Comparison of ENCODE assay signal across 23 cellular contexts in the genomic region with DNA sequence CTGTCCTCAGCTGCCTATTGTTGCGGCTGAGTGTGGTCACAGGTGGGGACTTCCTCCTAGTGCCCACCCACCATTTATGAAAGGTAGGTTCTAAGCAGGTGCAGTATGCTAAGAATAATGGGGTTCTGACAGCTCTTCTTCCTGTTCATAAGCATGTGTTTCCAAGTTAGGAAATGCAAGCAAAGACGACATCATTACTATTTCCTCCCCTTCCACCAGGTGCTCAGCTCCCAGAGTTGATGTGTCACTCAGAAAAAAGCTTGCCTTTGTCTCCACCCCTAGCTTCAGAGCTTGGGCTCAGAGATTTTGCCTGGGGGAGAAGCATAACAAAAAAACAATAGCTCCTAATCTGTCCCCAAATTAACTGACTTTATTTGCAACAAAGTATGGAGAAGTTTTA.
A peak's percentile ranks its signal among the peaks of the same experiment; 100 is the strongest.
DNase-seq lines count a peak whose midpoint lies in the region; ATAC-seq, FAIRE-seq and TF ChIP-seq lines count a peak whose summit lies in the region.
"Had no signal": no experiment of that assay in that cellular context is flagged by ENCODE, and none has a peak within 500 bp of the region (broad histone marks: within the 10 kb centered on the region; RNA-seq: fewer than 3 reads in every experiment).

No MANE protein-coding gene starts in this region.

- no peak overlapping the region for H3K4me3 Mint-ChIP-seq in Calu3 (ENCODE audit: low read depth, unreplicated experiment)
- H3K4me3 Mint-ChIP-seq in endodermal cell: no peak overlapping the region
- H3K4me3 Mint-ChIP-seq: activated CD4-positive, alpha-beta T cell treated with anti-CD3 and anti-CD28 coated beads, Interleukin-2, amount 10 ng/mL, durations not matched to agents 7 days and 5 days; naive B cell; T-helper 17 cell had no signal

- no peak overlapping the region for H3K27ac Mint-ChIP-seq in Calu3 (ENCODE audit: unreplicated experiment)
- H3K27ac Mint-ChIP-seq in endodermal cell: no peak overlapping the region
- H3K27ac Mint-ChIP-seq: activated CD4-positive, alpha-beta T cell treated with anti-CD3 and anti-CD28 coated beads, Interleukin-2, amount 10 ng/mL, durations not matched to agents 7 days and 5 days; naive B cell; T-helper 17 cell had no signal

- H3K4me3 ChIP-seq in fibroblast of pulmonary artery (replicated peaks; ENCODE audit: low read depth, low read length) (no peak overlapping the region), endodermal cell (ENCODE audit: low read length) (no peak overlapping the region)
- H3K4me3 ChIP-seq: BLaER1 treated with 17β-estradiol and CSF1 and Interleukin-3, amounts not matched to agents 10 nM and 100 nM; body of pancreas; right lobe of liver; vagina had no signal

- peak; percentile 89 for FAIRE-seq in H54 (lab: Jason Lieb, UNC)
- FAIRE-seq: colon, keratinocyte had no signal

- DNase-seq in Calu3: peak; percentile 3
- no peak for DNase-seq in H54 (ENCODE audit: insufficient read length, low spot score)
- DNase-seq in RKO (ENCODE audit: low spot score): peak; percentile 2
- peak; percentile 5 for DNase-seq in fibroblast of pulmonary artery (ENCODE audit: low read depth)
- DNase-seq in endodermal cell: no peak
- no peak for DNase-seq in GM19238 (ENCODE audit: insufficient read length, low spot score)
- no peak for DNase-seq in MV-4-11 (lab: John Stamatoyannopoulos, UW)
- DNase-seq: activated CD4-positive, alpha-beta T cell treated with anti-CD3 and anti-CD28 coated beads, Interleukin-2, amount 10 ng/mL, durations not matched to agents 7 days and 5 days; activated effector memory CD4-positive, alpha-beta T cell treated with Interleukin-2 at 50 U/mL for 16 hours; body of pancreas; hippocampal formation; KG1; naive B cell; NCI-H1048; NCI-H2081 treated with DMSO at 0.1 percent for 48 hours; NCI-H82; right lobe of liver; T-helper 17 cell had no signal

- CTCF ChIA-PET in Calu3 (lab: Charles Lee): interaction anchor here (1.1 kb wide), 1 partner anchor 11 kb away, joined by 4 read pairs; no protein-coding TSS in a partner anchor

- no peak for TF ChIP-seq POLR2A in H54 (IDR thresholded peaks at IDR 0.05; ENCODE audit: low read depth, low read length)

- BruUV-seq in Calu3 (replicated peaks; lab: Mats Ljungman, UMichigan): no TSS peak

- intact Hi-C loops in Calu3 (cut with micrococcal nuclease; ENCODE audit: unreplicated experiment): no loop called here

- H3K27ac ChIP-seq in endodermal cell (ENCODE audit: low read depth, low read length): no peak overlapping the region
- H3K27ac ChIP-seq: BLaER1 treated with 17β-estradiol and CSF1 and Interleukin-3, amounts not matched to agents 10 nM and 100 nM; body of pancreas; right lobe of liver; vagina had no signal

- peaks cover 9% of the 10 kb centered on the region for H3K9me3 ChIP-seq in endodermal cell (ENCODE audit: control insufficient read depth, low read length)
- H3K9me3 ChIP-seq: right lobe of liver, vagina had no signal

- H3K4me1 Mint-ChIP-seq in Calu3 (ENCODE audit: low read depth, unreplicated experiment): peaks cover 18% of the 10 kb centered on the region
- no peaks in the 10 kb centered on the region for H3K4me1 Mint-ChIP-seq in endodermal cell
- H3K4me1 Mint-ChIP-seq: naive B cell, T-helper 17 cell had no signal

- no peak for ATAC-seq in HG03139 (IDR thresholded peaks at IDR 0.05; ENCODE audit: unreplicated experiment)
- ATAC-seq: body of pancreas, right lobe of liver, T-helper 17 cell had no signal

- WGBS in endodermal cell (ENCODE audit: insufficient coverage in 1 of 2, insufficient read length in 1 of 2), 2 experiments: 94% methylated on average over 2 of the region's 2 CpGs; no CpG with 5 or more reads in 1 of the 2 experiments

- no peaks in the 10 kb centered on the region for H3K4me1 ChIP-seq in endodermal cell (ENCODE audit: control insufficient read depth, insufficient read depth, low read length)
- H3K4me1 ChIP-seq: body of pancreas, vagina had no signal

- H3K36me3 Mint-ChIP-seq in Calu3 (ENCODE audit: insufficient read depth, unreplicated experiment) (no peaks in the 10 kb centered on the region), endodermal cell (ENCODE audit: low read depth) (no peaks in the 10 kb centered on the region)
- H3K36me3 Mint-ChIP-seq: naive B cell had no signal

- no peak for TF ChIP-seq CTCF in Calu3 (IDR thresholded peaks at IDR 0.05; ENCODE audit: unreplicated experiment)
- TF ChIP-seq CTCF in fibroblast of pulmonary artery (IDR thresholded peaks at IDR 0.05; ENCODE audit: low read length, missing control alignments): no peak
- no peak for TF ChIP-seq CTCF in endodermal cell (conservative IDR thresholded peaks at IDR 0.05)

- H3K27me3 ChIP-seq in endodermal cell (ENCODE audit: control insufficient read depth, insufficient read depth, low read length, poor library complexity, severe bottlenecking): no peaks in the 10 kb centered on the region
- H3K27me3 ChIP-seq: BLaER1 treated with 17β-estradiol and CSF1 and Interleukin-3, amounts not matched to agents 10 nM and 100 nM; body of pancreas; right lobe of liver; vagina had no signal

- peaks cover 4% of the 10 kb centered on the region for H3K9me3 Mint-ChIP-seq in Calu3 (ENCODE audit: low read depth, unreplicated experiment)
- peaks cover 21% of the 10 kb centered on the region for H3K9me3 Mint-ChIP-seq in endodermal cell

- H3K9ac ChIP-seq in endodermal cell (ENCODE audit: extremely low read depth, low read length, poor library complexity, severe bottlenecking): no peak overlapping the region
- H3K9ac ChIP-seq: BLaER1 treated with 17β-estradiol and CSF1 and Interleukin-3, amounts not matched to agents 10 nM and 100 nM had no signal

- H3K27me3 Mint-ChIP-seq in Calu3 (ENCODE audit: unreplicated experiment): no peaks in the 10 kb centered on the region
- H3K27me3 Mint-ChIP-seq in endodermal cell (ENCODE audit: insufficient read depth): no peaks in the 10 kb centered on the region
- H3K27me3 Mint-ChIP-seq: activated CD4-positive, alpha-beta T cell treated with anti-CD3 and anti-CD28 coated beads, Interleukin-2, amount 10 ng/mL, durations not matched to agents 7 days and 5 days; naive B cell; T-helper 17 cell had no signal

- H3K36me3 ChIP-seq in endodermal cell (ENCODE audit: control insufficient read depth, insufficient read depth, low read length): no peaks in the 10 kb centered on the region
- H3K36me3 ChIP-seq: BLaER1 treated with 17β-estradiol and CSF1 and Interleukin-3, amounts not matched to agents 10 nM and 100 nM; right lobe of liver; vagina had no signal

Comparison
In these comparisons a context has a peak if more than half of its experiments do, and no peak if none do; other contexts are left out.
1. DNase-seq: peak in Calu3 (single experiment), RKO (single experiment) and fibroblast of pulmonary artery (single experiment); none in H54 (single experiment), endodermal cell (single experiment), GM19238 (single experiment) and MV-4-11 (single experiment).